In genomic region chr3:100708644-100708988, GRCh38 we compare ENCODE assay signal across 8 cellular contexts. TPM values are rescaled to one million over a fixed set of nuclear protein-coding genes. Genes with fewer than 3 reads are reported as not detected.
DNase-seq lines count a peak whose midpoint lies in the region; ATAC-seq and TF ChIP-seq lines count a peak whose summit lies in the region.

No MANE protein-coding gene starts in this region.

- H3K4me1 ChIP-seq in right atrium auricular region (peaks cover 0 to 35% of the 10 kb centered on the region in 2 donors), breast epithelium (peaks cover 0 to 4% of the 10 kb centered on the region in 2 donors), mononuclear cell (ENCODE audit: insufficient read depth, low read length) (peaks cover 18% of the 10 kb centered on the region)

- H3K4me3 ChIP-seq in right atrium auricular region (peak overlapping the region; percentile 86 to 89), breast epithelium (peak overlapping the region; percentile 68 to 89 (median 74)), mononuclear cell (ENCODE audit: low read length) (peak overlapping the region; percentile 74)

- no peak for TF ChIP-seq POLR2A in breast epithelium (IDR thresholded peaks at IDR 0.05)

- intact Hi-C loops in left cardiac atrium (cut with DNase I): no loop called here
- intact Hi-C loops in breast epithelium (cut with DNase I; ENCODE audit: low total_unique reads): no loop called here

- peaks cover 2% of the 10 kb centered on the region for H3K36me3 ChIP-seq in right atrium auricular region
- no peaks in the 10 kb centered on the region for H3K36me3 ChIP-seq in breast epithelium

- TF ChIP-seq CTCF in right atrium auricular region (IDR thresholded peaks at IDR 0.05): no peak
- no peak for TF ChIP-seq CTCF in breast epithelium (IDR thresholded peaks at IDR 0.05)

- no peaks in the 10 kb centered on the region for H3K9me3 ChIP-seq in right atrium auricular region
- no peaks in the 10 kb centered on the region for H3K9me3 ChIP-seq in breast epithelium
- no peaks in the 10 kb centered on the region for H3K9me3 ChIP-seq in mononuclear cell (ENCODE audit: low read depth, low read length)

- H3K27ac ChIP-seq in right atrium auricular region (peak overlapping the region; percentile 95 to 99), breast epithelium (peak overlapping the region; percentile 95 to 99)

- ATAC-seq in left cardiac atrium (no peak), GM19395 (IDR thresholded peaks at IDR 0.05; ENCODE audit: unreplicated experiment) (no peak), HG02938 (IDR thresholded peaks at IDR 0.05; ENCODE audit: unreplicated experiment) (no peak)

- DNase-seq in right atrium auricular region (ENCODE audit: low spot score) (no peak), left cardiac atrium (no peak), breast epithelium (ENCODE audit: low spot score in 2 of 2) (no peak), AML-193 (lab: John Stamatoyannopoulos, UW) (no peak), NCI-H2107 treated with DMSO at 0.1 percent for 48 hours (lab: John Stamatoyannopoulos, UW; ENCODE audit: unreplicated experiment) (no peak)

- H3K27me3 ChIP-seq in right atrium auricular region (no peaks in the 10 kb centered on the region), breast epithelium (peaks cover 0 to 14% of the 10 kb centered on the region in 2 donors), mononuclear cell (ENCODE audit: insufficient read depth, low read length) (no peaks in the 10 kb centered on the region)

RNA-seq across cellular contexts. Expression of gene TFG, which starts 0.7 kb away (rescaled TPM):
- total RNA-seq in right atrium auricular region (100 to 1,000 TPM in 1 of 2 donors, 10 to 100 TPM in 1; 79.1 to 111 TPM), left cardiac atrium (10 to 100 TPM; 86.5 to 93.9 TPM), breast epithelium (10 to 100 TPM; 72.4 to 77.0 (median 72.8) TPM), mononuclear cell (60.1 TPM)
